Comparison of ENCODE assay signal across 7 cellular contexts in genomic region chr12:7584137-7584536, GRCh38.
DNase-seq lines count a peak whose midpoint lies in the region; ATAC-seq and TF ChIP-seq lines count a peak whose summit lies in the region.
"Not testable (repeated sequence)": the region's sequence is repeated elsewhere in the genome, so short reads cannot be mapped to it uniquely, and the experiment has no call there.

No MANE protein-coding gene starts in this region.

- H3K4me3 Mint-ChIP-seq in activated T-cell treated with anti-CD3 and anti-CD28 coated beads, Interleukin-2, amount 50 U/mL, for 72 hours = not testable (repeated sequence)

- not testable (repeated sequence) for H3K4me1 Mint-ChIP-seq in activated T-cell treated with anti-CD3 and anti-CD28 coated beads, Interleukin-2, amount 50 U/mL, for 72 hours (ENCODE audit: low read depth)

- not testable (repeated sequence) for H3K36me3 Mint-ChIP-seq in activated T-cell treated with anti-CD3 and anti-CD28 coated beads, Interleukin-2, amount 50 U/mL, for 72 hours (ENCODE audit: insufficient read depth in 2 of 2)

- peaks cover 19% of the 10 kb centered on the region for H3K27me3 Mint-ChIP-seq in activated T-cell treated with anti-CD3 and anti-CD28 coated beads, Interleukin-2, amount 50 U/mL, for 72 hours (ENCODE audit: low read depth)

- H3K9me3 Mint-ChIP-seq in activated T-cell treated with anti-CD3 and anti-CD28 coated beads, Interleukin-2, amount 50 U/mL, for 72 hours = not testable (repeated sequence)

- in situ Hi-C loops in Caki2 (cut with HindIII; ENCODE audit: low pct_unique_long_range_greater_than_20kb, low sequenced_read_pairs) = not testable (repeated sequence)

- not testable (repeated sequence) for H3K4me3 ChIP-seq in epithelial cell of proximal tubule (ENCODE audit: low read depth, low read length)

- ATAC-seq in activated T-cell treated with anti-CD3 and anti-CD28 coated beads, Interleukin-2, amount 50 U/mL, for 72 hours (replicated peaks in 1 of 2) = peak; percentile 47 to 64

- not testable (repeated sequence) for TF ChIP-seq CTCF in epithelial cell of proximal tubule (conservative IDR thresholded peaks at IDR 0.05; ENCODE audit: low read depth, low read length)

- DNase-seq in Caki2 (ENCODE audit: low read depth) = peak; percentile 81
- DNase-seq in HT1080 (ENCODE audit: low read depth) = peak; percentile 85
- DNase-seq in RKO (ENCODE audit: low spot score) = peak; percentile 82
- DNase-seq in activated T-cell treated with anti-CD3 and anti-CD28 coated beads, Interleukin-2, amount 50 U/mL, for 72 hours = peak; percentile 11 to 23
- peak; percentile 15 for DNase-seq in epithelial cell of proximal tubule (ENCODE audit: low read depth)
- DNase-seq in kidney tubule cell (ENCODE audit: low spot score) = peak; percentile 83
- DNase-seq in renal cortical epithelial cell (ENCODE audit: low read depth) = peak; percentile 39

- not testable (repeated sequence) for H3K27ac Mint-ChIP-seq in activated T-cell treated with anti-CD3 and anti-CD28 coated beads, Interleukin-2, amount 50 U/mL, for 72 hours

Comparison
In these comparisons a context has a peak if more than half of its experiments do, and no peak if none do; other contexts are left out.
1. DNase-seq: peak in every context shown above with its lines; median percentile 85 in HT1080; 83 in kidney tubule cell; 82 in RKO; 81 in Caki2; 39 in renal cortical epithelial cell; 17 in activated T-cell treated with anti-CD3 and anti-CD28 coated beads, Interleukin-2, amount 50 U/mL, for 72 hours; 15 in epithelial cell of proximal tubule.